14 cellular contexts compared by ENCODE assay signal in the genomic region with DNA sequence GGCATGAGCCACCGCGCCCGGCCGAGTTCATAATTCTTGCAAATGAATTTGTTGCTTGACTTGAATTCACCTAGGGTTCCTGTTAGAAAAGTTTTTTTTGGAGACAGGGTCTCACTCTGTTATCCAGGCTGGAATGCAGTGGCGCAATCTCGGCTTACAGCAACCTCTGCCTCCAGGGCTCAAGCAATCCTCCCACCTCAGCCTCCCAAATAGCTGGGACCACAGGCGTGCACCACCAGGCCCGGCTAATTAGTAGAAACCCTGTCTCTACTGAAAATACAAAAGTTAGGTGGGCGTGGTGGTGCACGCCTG.
"Had no signal": no experiment of that assay in that cellular context is flagged by ENCODE, and none has a peak within 500 bp of the region (broad histone marks: within the 10 kb centered on the region; RNA-seq: fewer than 3 reads in every experiment).

No MANE protein-coding gene starts in this region.

- H3K27ac ChIP-seq: epithelial cell of prostate, heart right ventricle, neutrophil, parathyroid adenoma, thyroid gland, VCaP had no signal

- H3K27me3 ChIP-seq: neutrophil, thyroid gland had no signal

- H3K4me1 ChIP-seq: heart right ventricle, parathyroid adenoma, thyroid gland had no signal

- H3K4me1 Mint-ChIP-seq: activated CD8-positive, alpha-beta memory T cell treated with anti-CD3 and anti-CD28 coated beads, Interleukin-2, amount 10 ng/mL, durations not matched to agents 7 days and 5 days; stimulated activated effector memory CD8-positive, alpha-beta T cell treated with anti-CD3 and anti-CD28 coated beads, Interleukin-12 subunit alpha, Interleukin-12 subunit beta, amount 100 ng/mL, for 72 hours had no signal

- H3K27ac Mint-ChIP-seq: activated CD4-positive, alpha-beta memory T cell treated with anti-CD3 and anti-CD28 coated beads for 36 hours; activated CD8-positive, alpha-beta memory T cell treated with anti-CD3 and anti-CD28 coated beads, Interleukin-2, amount 10 ng/mL, durations not matched to agents 7 days and 5 days; activated naive CD4-positive, alpha-beta T cell treated with anti-CD3 and anti-CD28 coated beads for 36 hours; activated naive CD8-positive, alpha-beta T cell treated with anti-CD3 and anti-CD28 coated beads, Interleukin-2, amount 50 U/mL, for 24 hours; activated T-helper 2 cell treated with anti-CD3 and anti-CD28 coated beads, Interferon-gamma antibody, Interleukin-2, Interleukin-4, amounts not matched to agents 10 μg/mL and 5 μg/mL and 100 μg/mL, durations not matched to agents 14 hours and 24 hours and 36 hours; stimulated activated effector memory CD8-positive, alpha-beta T cell treated with anti-CD3 and anti-CD28 coated beads, Interleukin-12 subunit alpha, Interleukin-12 subunit beta, amount 100 ng/mL, for 72 hours had no signal

- H3K36me3 Mint-ChIP-seq: activated CD4-positive, alpha-beta memory T cell treated with anti-CD3 and anti-CD28 coated beads for 36 hours; activated CD8-positive, alpha-beta memory T cell treated with anti-CD3 and anti-CD28 coated beads, Interleukin-2, amount 10 ng/mL, durations not matched to agents 7 days and 5 days; naive B cell; stimulated activated effector memory CD8-positive, alpha-beta T cell treated with anti-CD3 and anti-CD28 coated beads, Interleukin-12 subunit alpha, Interleukin-12 subunit beta, amount 100 ng/mL, for 72 hours had no signal

- H3K4me3 Mint-ChIP-seq: activated CD4-positive, alpha-beta memory T cell treated with anti-CD3 and anti-CD28 coated beads for 36 hours; activated CD8-positive, alpha-beta memory T cell treated with anti-CD3 and anti-CD28 coated beads, Interleukin-2, amount 10 ng/mL, durations not matched to agents 7 days and 5 days; activated naive CD4-positive, alpha-beta T cell treated with anti-CD3 and anti-CD28 coated beads for 36 hours; activated naive CD8-positive, alpha-beta T cell treated with anti-CD3 and anti-CD28 coated beads, Interleukin-2, amount 50 U/mL, for 24 hours; naive B cell; stimulated activated effector memory CD8-positive, alpha-beta T cell treated with anti-CD3 and anti-CD28 coated beads, Interleukin-12 subunit alpha, Interleukin-12 subunit beta, amount 100 ng/mL, for 72 hours had no signal

- H3K9me3 Mint-ChIP-seq: activated CD4-positive, alpha-beta memory T cell treated with anti-CD3 and anti-CD28 coated beads for 36 hours; activated naive CD4-positive, alpha-beta T cell treated with anti-CD3 and anti-CD28 coated beads for 36 hours; activated naive CD8-positive, alpha-beta T cell treated with anti-CD3 and anti-CD28 coated beads, Interleukin-2, amount 50 U/mL, for 24 hours; activated T-helper 2 cell treated with anti-CD3 and anti-CD28 coated beads, Interferon-gamma antibody, Interleukin-2, Interleukin-4, amounts not matched to agents 10 μg/mL and 5 μg/mL and 100 μg/mL, durations not matched to agents 14 hours and 24 hours and 36 hours; stimulated activated effector memory CD8-positive, alpha-beta T cell treated with anti-CD3 and anti-CD28 coated beads, Interleukin-12 subunit alpha, Interleukin-12 subunit beta, amount 100 ng/mL, for 72 hours had no signal

- H3K4me3 ChIP-seq: heart right ventricle, thyroid gland had no signal

- DNase-seq: cerebellar nuclear complex, heart right ventricle had no signal

- H3K9me3 ChIP-seq: neutrophil, thyroid gland had no signal

- H3K36me3 ChIP-seq: heart right ventricle, neutrophil, thyroid gland had no signal
